In the genomic region with DNA sequence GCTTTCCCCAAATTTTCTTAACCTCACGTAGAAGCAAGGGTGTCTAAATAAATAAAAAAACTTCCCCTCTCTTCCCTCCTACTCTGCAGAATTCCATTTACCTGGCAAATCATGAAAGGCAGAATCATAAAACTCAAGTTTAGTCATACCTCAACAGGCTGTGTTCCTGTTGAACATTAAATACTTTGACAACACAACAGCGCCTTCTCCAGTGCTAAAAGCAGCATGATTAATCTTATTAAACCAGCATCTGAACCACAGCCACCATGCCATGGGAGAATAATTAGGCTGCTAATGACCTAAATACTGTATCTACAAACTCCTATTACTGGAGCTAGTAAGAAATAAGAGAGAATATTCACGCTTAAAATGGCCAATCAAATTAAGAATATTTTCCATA, we compare ENCODE assay signal across 14 cellular contexts.
DNase-seq lines count a peak whose midpoint lies in the region; ATAC-seq, FAIRE-seq and TF ChIP-seq lines count a peak whose summit lies in the region.
"Had no signal": no experiment of that assay in that cellular context is flagged by ENCODE, and none has a peak within 500 bp of the region (broad histone marks: within the 10 kb centered on the region; RNA-seq: fewer than 3 reads in every experiment).

No MANE protein-coding gene starts in this region.

- DNase-seq in AG10803 (ENCODE audit: low read depth) (peak; percentile 34), astrocyte (ENCODE audit: low read depth) (peak; percentile 60), kidney epithelial cell (ENCODE audit: low read depth) (no peak)
- DNase-seq in activated naive CD4-positive, alpha-beta T cell treated with anti-CD3 and anti-CD28 coated beads, Interleukin-2, amount 10 ng/mL, durations not matched to agents 7 days and 5 days = no peak
- DNase-seq in activated CD4-positive, alpha-beta T cell treated with anti-CD3 and anti-CD28 coated beads, Interleukin-2, amount 50 U/mL, for 48 hours = no peak
- DNase-seq: activated CD4-positive, CD25-positive, alpha-beta regulatory T cell; MM.1S; naive B cell had no signal

- FAIRE-seq in astrocyte (lab: Jason Lieb, UNC) = peak; percentile 70

- H3K4me1 Mint-ChIP-seq in astrocyte (ENCODE audit: low read depth, unreplicated experiment) = peaks cover 66% of the 10 kb centered on the region
- H3K4me1 Mint-ChIP-seq in activated naive CD4-positive, alpha-beta T cell treated with anti-CD3 and anti-CD28 coated beads, Interleukin-2, amount 10 ng/mL, durations not matched to agents 7 days and 5 days = no peaks in the 10 kb centered on the region
- H3K4me1 Mint-ChIP-seq in activated T-helper 17 cell treated with anti-CD3 and anti-CD28 coated beads, Interleukin-2, amount 50 U/mL, for 72 hours = no peaks in the 10 kb centered on the region
- H3K4me1 Mint-ChIP-seq: CD14-positive monocyte, naive B cell had no signal

- H3K36me3 ChIP-seq in HEK293 (ENCODE audit: control insufficient read depth in 2 of 2, insufficient read depth in 1 of 2, low read length in 2 of 2) (no peaks in the 10 kb centered on the region; a peak in 1 of 3 replicates), astrocyte (ENCODE audit: insufficient read depth, low read length) (peaks cover 3% of the 10 kb centered on the region), kidney epithelial cell (ENCODE audit: control insufficient read depth, insufficient read depth, low read length) (no peaks in the 10 kb centered on the region), gastroesophageal sphincter (no peaks in the 10 kb centered on the region)
- H3K36me3 ChIP-seq: SJSA1 had no signal

- peak overlapping the region; percentile 11 for H3K27ac Mint-ChIP-seq in astrocyte (ENCODE audit: unreplicated experiment)
- H3K27ac Mint-ChIP-seq in activated naive CD4-positive, alpha-beta T cell treated with anti-CD3 and anti-CD28 coated beads, Interleukin-2, amount 10 ng/mL, durations not matched to agents 7 days and 5 days = no peak overlapping the region
- H3K27ac Mint-ChIP-seq in activated T-helper 17 cell treated with anti-CD3 and anti-CD28 coated beads, Interleukin-2, amount 50 U/mL, for 72 hours = no peak overlapping the region
- H3K27ac Mint-ChIP-seq: CD14-positive monocyte, naive B cell had no signal

- H4K20me1 ChIP-seq in astrocyte (ENCODE audit: insufficient read depth, low read length) = no peaks in the 10 kb centered on the region

- TF ChIP-seq CTCF in AG10803 (conservative IDR thresholded peaks at IDR 0.05; ENCODE audit: low read length) = peak; percentile 29; the same call in 1 of the 2 replicates
- TF ChIP-seq CTCF in HEK293 (tag by site-specific recombination; IDR thresholded peaks at IDR 0.05) = peak; percentile 19; the same call in 1 of the 2 replicates
- peak; percentile 25 for TF ChIP-seq CTCF in astrocyte (IDR thresholded peaks at IDR 0.05; ENCODE audit: insufficient read depth, low read depth, low read length)
- peak; percentile 34 for TF ChIP-seq CTCF in kidney epithelial cell (IDR thresholded peaks at IDR 0.05; ENCODE audit: insufficient read depth, low read length, poor library complexity, severe bottlenecking)
- TF ChIP-seq CTCF in gastroesophageal sphincter (IDR thresholded peaks at IDR 0.05) = peak in 1 of 4 experiments; percentile 9

- H3K9me3 ChIP-seq in HEK293 (ENCODE audit: control insufficient read depth, insufficient read depth, low read depth, low read length) (no peaks in the 10 kb centered on the region), astrocyte (ENCODE audit: insufficient read depth, low read depth, low read length) (no peaks in the 10 kb centered on the region), gastroesophageal sphincter (no peaks in the 10 kb centered on the region)
- H3K9me3 ChIP-seq: SJSA1 had no signal

- peaks cover 2% of the 10 kb centered on the region for H3K36me3 Mint-ChIP-seq in astrocyte (ENCODE audit: low read depth, unreplicated experiment)
- H3K36me3 Mint-ChIP-seq in activated naive CD4-positive, alpha-beta T cell treated with anti-CD3 and anti-CD28 coated beads, Interleukin-2, amount 10 ng/mL, durations not matched to agents 7 days and 5 days = no peaks in the 10 kb centered on the region
- no peaks in the 10 kb centered on the region for H3K36me3 Mint-ChIP-seq in activated T-helper 17 cell treated with anti-CD3 and anti-CD28 coated beads, Interleukin-2, amount 50 U/mL, for 72 hours (ENCODE audit: low read depth)
- H3K36me3 Mint-ChIP-seq: CD14-positive monocyte, naive B cell had no signal

- POLR2A ChIA-PET in HEK293 (lab: Yijun Ruan, JAX) = no interaction called here

- no peaks in the 10 kb centered on the region for H3K27me3 Mint-ChIP-seq in astrocyte (ENCODE audit: low read depth, unreplicated experiment)
- no peaks in the 10 kb centered on the region for H3K27me3 Mint-ChIP-seq in activated naive CD4-positive, alpha-beta T cell treated with anti-CD3 and anti-CD28 coated beads, Interleukin-2, amount 10 ng/mL, durations not matched to agents 7 days and 5 days
- H3K27me3 Mint-ChIP-seq in activated T-helper 17 cell treated with anti-CD3 and anti-CD28 coated beads, Interleukin-2, amount 50 U/mL, for 72 hours = no peaks in the 10 kb centered on the region
- H3K27me3 Mint-ChIP-seq: naive B cell had no signal

- no peak overlapping the region for H3K4me3 ChIP-seq in AG10803 (ENCODE audit: low read length)
- no peak overlapping the region for H3K4me3 ChIP-seq in HEK293 (ENCODE audit: low read depth, low read length)
- no peak overlapping the region for H3K4me3 ChIP-seq in astrocyte (ENCODE audit: insufficient read depth, low read depth, low read length)
- no peak overlapping the region for H3K4me3 ChIP-seq in kidney epithelial cell (ENCODE audit: low read depth, low read length)
- H3K4me3 ChIP-seq in gastroesophageal sphincter = no peak overlapping the region
- H3K4me3 ChIP-seq: SJSA1, skin epidermis had no signal

- H3K4me3 Mint-ChIP-seq in astrocyte (ENCODE audit: unreplicated experiment) = no peak overlapping the region
- H3K4me3 Mint-ChIP-seq in activated naive CD4-positive, alpha-beta T cell treated with anti-CD3 and anti-CD28 coated beads, Interleukin-2, amount 10 ng/mL, durations not matched to agents 7 days and 5 days = no peak overlapping the region
- no peak overlapping the region for H3K4me3 Mint-ChIP-seq in activated T-helper 17 cell treated with anti-CD3 and anti-CD28 coated beads, Interleukin-2, amount 50 U/mL, for 72 hours
- H3K4me3 Mint-ChIP-seq: CD14-positive monocyte, naive B cell had no signal

- CTCF ChIA-PET in HEK293 (lab: Yijun Ruan, JAX) = interaction anchor here (1.0 to 1.2 kb wide), 2 partner anchors 11 to 503 kb away, joined by 3 to 4 read pairs; no protein-coding TSS in a partner anchor
- CTCF ChIA-PET in activated naive CD4-positive, alpha-beta T cell treated with anti-CD3 and anti-CD28 coated beads, Interleukin-2, amount 10 ng/mL, durations not matched to agents 7 days and 5 days (lab: Charles Lee) = interaction anchor here (0.5 kb wide), 1 partner anchor 334 kb away, joined by 3 read pairs; no protein-coding TSS in a partner anchor

- H3K27me3 ChIP-seq in astrocyte (ENCODE audit: insufficient read depth, low read length) (no peaks in the 10 kb centered on the region), kidney epithelial cell (ENCODE audit: control insufficient read depth, insufficient read depth, low read length) (no peaks in the 10 kb centered on the region), gastroesophageal sphincter (no peaks in the 10 kb centered on the region)
- H3K27me3 ChIP-seq: SJSA1 had no signal

- no peak for TF ChIP-seq POLR2A in gastroesophageal sphincter (IDR thresholded peaks at IDR 0.05)

- H3K9me3 Mint-ChIP-seq in astrocyte (ENCODE audit: unreplicated experiment) = no peaks in the 10 kb centered on the region
- H3K9me3 Mint-ChIP-seq in activated naive CD4-positive, alpha-beta T cell treated with anti-CD3 and anti-CD28 coated beads, Interleukin-2, amount 10 ng/mL, durations not matched to agents 7 days and 5 days = peaks cover 3% of the 10 kb centered on the region
- peaks cover 11% of the 10 kb centered on the region for H3K9me3 Mint-ChIP-seq in activated T-helper 17 cell treated with anti-CD3 and anti-CD28 coated beads, Interleukin-2, amount 50 U/mL, for 72 hours
- H3K9me3 Mint-ChIP-seq: CD14-positive monocyte had no signal

- H3K4me1 ChIP-seq in HEK293 (ENCODE audit: control insufficient read depth, insufficient read depth, low read length) = peaks cover 32% of the 10 kb centered on the region
- H3K4me1 ChIP-seq in astrocyte (ENCODE audit: insufficient read depth, low read length) = peaks cover 54% of the 10 kb centered on the region
- peaks cover 0 to 26% (median 0%) of the 10 kb centered on the region in 3 donors for H3K4me1 ChIP-seq in gastroesophageal sphincter

- H3K79me2 ChIP-seq in astrocyte (ENCODE audit: insufficient read depth, low read length) = peaks cover 93% of the 10 kb centered on the region

- ATAC-seq in gastroesophageal sphincter = no peak
- ATAC-seq in activated T-helper 17 cell treated with anti-CD3 and anti-CD28 coated beads, Interleukin-2, amount 50 U/mL, for 72 hours (replicated peaks) = no peak

- WGBS in gastroesophageal sphincter (ENCODE audit: low coverage in 1 of 2), 2 donors = 30% methylated on average over 3 of the region's 3 CpGs; no CpG with 5 or more reads in 1 of the 2 donors

- TF ChIP-seq EP300 in gastroesophageal sphincter (IDR thresholded peaks at IDR 0.05) = no peak

- H3K27ac ChIP-seq in HEK293 (ENCODE audit: extremely low read depth, low read depth, low read length) = no peak overlapping the region
- H3K27ac ChIP-seq in astrocyte (ENCODE audit: low read depth, low read length) = peak overlapping the region; percentile 100
- H3K27ac ChIP-seq in gastroesophageal sphincter = no peak overlapping the region
- H3K27ac ChIP-seq: SJSA1, skin epidermis had no signal

- H3K4me2 ChIP-seq in astrocyte (ENCODE audit: low read length) = peak overlapping the region; percentile 26

- peak overlapping the region; percentile 44 for H3K9ac ChIP-seq in astrocyte (ENCODE audit: low read length)

- no peak overlapping the region for H2AFZ ChIP-seq in astrocyte (ENCODE audit: low read depth, low read length)

TF ChIP-seq in HEK293, 187 proteins besides CTCF, POLR2A, EP300 and RAD21:
- no peak for TF ChIP-seq TCF7L2 (IDR thresholded peaks at IDR 0.05; ENCODE audit: borderline replicate concordance, low read depth, low read length)
- TF ChIP-seq SCRT1 (tag by site-specific recombination; IDR thresholded peaks at IDR 0.05; ENCODE audit: borderline replicate concordance) = peak; percentile 99
- peak; percentile 93 for TF ChIP-seq SCRT2 (tag by site-specific recombination; IDR thresholded peaks at IDR 0.05)
- TF ChIP-seq ZNF654 (tag by site-specific recombination; IDR thresholded peaks at IDR 0.05; ENCODE audit: low read depth) = peak; percentile 38

Comparison
In these comparisons a context has a peak if more than half of its experiments do, and no peak if none do; other contexts are left out.
1. DNase-seq: peak in AG10803 (single experiment) and astrocyte (single experiment); none in kidney epithelial cell (single experiment), activated naive CD4-positive, alpha-beta T cell treated with anti-CD3 and anti-CD28 coated beads, Interleukin-2, amount 10 ng/mL, durations not matched to agents 7 days and 5 days (single experiment) and activated CD4-positive, alpha-beta T cell treated with anti-CD3 and anti-CD28 coated beads, Interleukin-2, amount 50 U/mL, for 48 hours (0 of 2).